15 cellular contexts compared by ENCODE assay signal in genomic region chr5:107831612-107832395, GRCh38.
A peak's percentile ranks its signal among the peaks of the same experiment; 100 is the strongest.
DNase-seq lines count a peak whose midpoint lies in the region; TF ChIP-seq lines count a peak whose summit lies in the region.
"Had no signal": no experiment of that assay in that cellular context is flagged by ENCODE, and none has a peak within 500 bp of the region (broad histone marks: within the 10 kb centered on the region; RNA-seq: fewer than 3 reads in every experiment).

No MANE protein-coding gene starts in this region.

- H3K4me1 ChIP-seq in endodermal cell (ENCODE audit: control insufficient read depth, insufficient read depth, low read length), result no peaks in the 10 kb centered on the region

- no peak overlapping the region for H3K9ac ChIP-seq in endodermal cell (ENCODE audit: extremely low read depth, low read length, poor library complexity, severe bottlenecking)

- H3K27ac Mint-ChIP-seq in endodermal cell (no peak overlapping the region), nephron progenitor cell (peak overlapping the region; percentile 9)
- H3K27ac Mint-ChIP-seq: natural killer cell treated with Interleukin-12 subunit alpha and Interleukin-12 subunit beta and Interleukin-15 and Interleukin-18, amount 100 ng/mL, for 72 hours had no signal

- no peaks in the 10 kb centered on the region for H3K36me3 Mint-ChIP-seq in endodermal cell (ENCODE audit: low read depth)
- H3K36me3 Mint-ChIP-seq in nephron progenitor cell (ENCODE audit: low read depth), result no peaks in the 10 kb centered on the region
- H3K36me3 Mint-ChIP-seq: natural killer cell treated with Interleukin-12 subunit alpha and Interleukin-12 subunit beta and Interleukin-15 and Interleukin-18, amount 100 ng/mL, for 72 hours had no signal

- H3K36me3 ChIP-seq in endodermal cell (ENCODE audit: control insufficient read depth, insufficient read depth, low read length), result no peaks in the 10 kb centered on the region

- no peak overlapping the region for H3K4me3 ChIP-seq in endodermal cell (ENCODE audit: low read length)

- peak; percentile 45 for DNase-seq in DMS53 (lab: John Stamatoyannopoulos, UW)
- DNase-seq in DMS53 treated with DMSO at 0.1 percent for 48 hours (lab: John Stamatoyannopoulos, UW; ENCODE audit: unreplicated experiment), result no peak
- peak; percentile 60 for DNase-seq in M059J (ENCODE audit: low read depth)
- DNase-seq in endodermal cell, result no peak
- DNase-seq in nephron progenitor cell, result no peak
- no peak for DNase-seq in cardiac septum (ENCODE audit: low spot score)
- DNase-seq in hypothalamus (lab: John Stamatoyannopoulos, UW), result no peak
- no peak for DNase-seq in DMS79 treated with DMSO at 0.1 percent for 48 hours (lab: John Stamatoyannopoulos, UW)
- DNase-seq: activated effector memory CD4-positive, alpha-beta T cell treated with Interleukin-2 at 50 U/mL for 16 hours; cortex of kidney; NCI-H1092; PC-3; substantia nigra had no signal

- H3K27me3 Mint-ChIP-seq in endodermal cell (ENCODE audit: insufficient read depth) (peaks cover 10% of the 10 kb centered on the region), nephron progenitor cell (ENCODE audit: low read depth, poor library complexity) (peaks cover 9% of the 10 kb centered on the region)

- no peak overlapping the region for H3K27ac ChIP-seq in endodermal cell (ENCODE audit: low read depth, low read length)
- H3K27ac ChIP-seq: 22Rv1 had no signal

- H3K4me3 Mint-ChIP-seq in endodermal cell (no peak overlapping the region), nephron progenitor cell (no peak overlapping the region)
- H3K4me3 Mint-ChIP-seq: natural killer cell treated with Interleukin-12 subunit alpha and Interleukin-12 subunit beta and Interleukin-15 and Interleukin-18, amount 100 ng/mL, for 72 hours had no signal

- intact Hi-C loops in cardiac septum (cut with DNase I), result no loop called here

- no peaks in the 10 kb centered on the region for H3K27me3 ChIP-seq in endodermal cell (ENCODE audit: control insufficient read depth, insufficient read depth, low read length, poor library complexity, severe bottlenecking)

- H3K4me1 Mint-ChIP-seq in endodermal cell (peaks cover 18% of the 10 kb centered on the region), nephron progenitor cell (peaks cover 25% of the 10 kb centered on the region)

- 82 to 84% methylated on average over 10 to 13 of the region's 13 CpGs for WGBS in endodermal cell (ENCODE audit: insufficient coverage in 1 of 2, insufficient read length in 1 of 2), 2 experiments

- H3K9me3 ChIP-seq in endodermal cell (ENCODE audit: control insufficient read depth, low read length), result no peaks in the 10 kb centered on the region

- H3K9me3 Mint-ChIP-seq in endodermal cell (no peaks in the 10 kb centered on the region), nephron progenitor cell (no peaks in the 10 kb centered on the region)
- H3K9me3 Mint-ChIP-seq: natural killer cell treated with Interleukin-12 subunit alpha and Interleukin-12 subunit beta and Interleukin-15 and Interleukin-18, amount 100 ng/mL, for 72 hours had no signal

- TF ChIP-seq CTCF in endodermal cell (conservative IDR thresholded peaks at IDR 0.05) (peak; percentile 41), nephron progenitor cell (IDR thresholded peaks at IDR 0.05) (no peak)

Comparison
In these comparisons a context has a peak if more than half of its experiments do, and no peak if none do; other contexts are left out.
1. DNase-seq: peak in DMS53 (single experiment) and M059J (single experiment); none in DMS53 treated with DMSO at 0.1 percent for 48 hours (single experiment), endodermal cell (single experiment), nephron progenitor cell (single experiment), cardiac septum (single experiment), hypothalamus (0 of 51) and DMS79 treated with DMSO at 0.1 percent for 48 hours (single experiment).